Comparison of ENCODE assay signal across 8 cellular contexts in genomic region chr6:33411632-33412005, GRCh38. TPM values are rescaled to one million over a fixed set of nuclear protein-coding genes. Genes with fewer than 3 reads are reported as not detected.
DNase-seq lines count a peak whose midpoint lies in the region; ATAC-seq and TF ChIP-seq lines count a peak whose summit lies in the region.

No MANE protein-coding gene starts in this region.

- TF ChIP-seq POLR2A in testis (IDR thresholded peaks at IDR 0.05) = no peak

- H3K4me1 Mint-ChIP-seq in T-helper 2 cell treated with Interferon-gamma antibody and Interleukin-4, amounts not matched to agents 5 μg/mL and 100 μg/mL, for 36 hours (ENCODE audit: low read depth) = peaks cover 38% of the 10 kb centered on the region
- peaks cover 53% of the 10 kb centered on the region for H3K4me1 Mint-ChIP-seq in activated naive CD8-positive, alpha-beta T cell treated with anti-CD3 and anti-CD28 coated beads, Interleukin-2, amount 50 U/mL, for 24 hours

- H3K27me3 Mint-ChIP-seq in T-helper 2 cell treated with Interferon-gamma antibody and Interleukin-4, amounts not matched to agents 5 μg/mL and 100 μg/mL, for 36 hours (ENCODE audit: low read depth) = no peaks in the 10 kb centered on the region
- no peaks in the 10 kb centered on the region for H3K27me3 Mint-ChIP-seq in activated naive CD8-positive, alpha-beta T cell treated with anti-CD3 and anti-CD28 coated beads, Interleukin-2, amount 50 U/mL, for 24 hours

- TF ChIP-seq CTCF in testis (IDR thresholded peaks at IDR 0.05) = no peak

- H3K36me3 ChIP-seq in testis (ENCODE audit: low read depth, missing control alignments) = no peaks in the 10 kb centered on the region

- DNase-seq in T-helper 2 cell treated with Interferon-gamma antibody and Interleukin-4, amounts not matched to agents 5 μg/mL and 100 μg/mL, for 36 hours (ENCODE audit: low spot score) = no peak
- DNase-seq in T-helper 2 cell = no peak
- DNase-seq in activated naive CD8-positive, alpha-beta T cell treated with anti-CD3 and anti-CD28 coated beads, Interleukin-2, amount 50 U/mL, for 24 hours = no peak
- DNase-seq in testis = no peak
- no peak for DNase-seq in SW 1271 (lab: John Stamatoyannopoulos, UW)
- no peak for DNase-seq in RKO (ENCODE audit: low spot score)

- peak overlapping the region; percentile 96 to 99 for H3K4me3 ChIP-seq in testis

- H3K4me1 ChIP-seq in testis = peaks cover 27% of the 10 kb centered on the region

- H3K4me3 Mint-ChIP-seq in T-helper 2 cell treated with Interferon-gamma antibody and Interleukin-4, amounts not matched to agents 5 μg/mL and 100 μg/mL, for 36 hours = peak overlapping the region; percentile 80
- peak overlapping the region; percentile 81 for H3K4me3 Mint-ChIP-seq in activated naive CD8-positive, alpha-beta T cell treated with anti-CD3 and anti-CD28 coated beads, Interleukin-2, amount 50 U/mL, for 24 hours

- no peaks in the 10 kb centered on the region for H3K27me3 ChIP-seq in layer of hippocampus (ENCODE audit: control insufficient read depth, insufficient read depth, low read length)
- H3K27me3 ChIP-seq in testis = no peaks in the 10 kb centered on the region

- intact Hi-C loops in testis (cut with DNase I; ENCODE audit: low total_unique reads) = loop anchor here (10.0 kb wide), 1 partner anchor 97 kb away; the partner anchor contains the start of genes TAPBP and ZBTB22

- H3K9me3 ChIP-seq in testis = no peaks in the 10 kb centered on the region

- H3K27ac ChIP-seq in layer of hippocampus (ENCODE audit: low read depth, low read length) (peak overlapping the region; percentile 98), testis (peak overlapping the region; percentile 99 to 100)

- 42 to 44% methylated on average over 6 of the region's 6 CpGs for WGBS in testis, 2 donors

- H3K27ac Mint-ChIP-seq in T-helper 2 cell treated with Interferon-gamma antibody and Interleukin-4, amounts not matched to agents 5 μg/mL and 100 μg/mL, for 36 hours = peak overlapping the region; percentile 83
- peak overlapping the region; percentile 59 for H3K27ac Mint-ChIP-seq in activated naive CD8-positive, alpha-beta T cell treated with anti-CD3 and anti-CD28 coated beads, Interleukin-2, amount 50 U/mL, for 24 hours

- ATAC-seq in activated naive CD8-positive, alpha-beta T cell treated with anti-CD3 and anti-CD28 coated beads, Interleukin-2, amount 50 U/mL, for 24 hours = no peak
- ATAC-seq in GM18907 (IDR thresholded peaks at IDR 0.05; ENCODE audit: unreplicated experiment) = no peak

- no peaks in the 10 kb centered on the region for H3K9me3 Mint-ChIP-seq in T-helper 2 cell treated with Interferon-gamma antibody and Interleukin-4, amounts not matched to agents 5 μg/mL and 100 μg/mL, for 36 hours
- no peaks in the 10 kb centered on the region for H3K9me3 Mint-ChIP-seq in activated naive CD8-positive, alpha-beta T cell treated with anti-CD3 and anti-CD28 coated beads, Interleukin-2, amount 50 U/mL, for 24 hours

- peaks cover 58% of the 10 kb centered on the region for H3K36me3 Mint-ChIP-seq in T-helper 2 cell treated with Interferon-gamma antibody and Interleukin-4, amounts not matched to agents 5 μg/mL and 100 μg/mL, for 36 hours (ENCODE audit: low read depth)
- peaks cover 21% of the 10 kb centered on the region for H3K36me3 Mint-ChIP-seq in activated naive CD8-positive, alpha-beta T cell treated with anti-CD3 and anti-CD28 coated beads, Interleukin-2, amount 50 U/mL, for 24 hours (ENCODE audit: low read depth)

RNA-seq across cellular contexts. Expression of gene PHF1, which starts 0.8 kb away (rescaled TPM):
- 100 to 1,000 TPM; 184 to 218 TPM for total RNA-seq in testis
- 216 TPM for polyA plus RNA-seq in testis (ENCODE audit: insufficient read depth, low read depth, low replicate concordance)

RNA-seq across cellular contexts. Expression of gene CUTA, which starts 6.3 kb away (rescaled TPM):
- total RNA-seq in testis = 100 to 1,000 TPM; 139 to 146 TPM
- 132 TPM for polyA plus RNA-seq in testis (ENCODE audit: insufficient read depth, low read depth, low replicate concordance)

RNA-seq across cellular contexts. Expression of gene SYNGAP1, which starts 8.2 kb away (rescaled TPM):
- 10 to 100 TPM; 29.4 to 43.9 TPM for total RNA-seq in testis
- polyA plus RNA-seq in testis (ENCODE audit: insufficient read depth, low read depth, low replicate concordance) = 31.5 TPM

RNA-seq across cellular contexts. Expression of gene KIFC1, which starts 20.0 kb away (rescaled TPM):
- total RNA-seq in testis = 10 to 100 TPM; 19.8 to 22.5 TPM
- polyA plus RNA-seq in testis (ENCODE audit: insufficient read depth, low read depth, low replicate concordance) = 20.2 TPM

RNA-seq across cellular contexts. Expression of gene ZBTB9, which starts 42.8 kb away (rescaled TPM):
- total RNA-seq in testis = 10 to 100 TPM; 15.2 to 15.7 TPM
- 16.9 TPM for polyA plus RNA-seq in testis (ENCODE audit: insufficient read depth, low read depth, low replicate concordance)
